8 cellular contexts compared by ENCODE assay signal in genomic region chr12:122965851-122966742, GRCh38. TPM values are rescaled to one million over a fixed set of nuclear protein-coding genes. Genes with fewer than 3 reads are reported as not detected.
DNase-seq lines count a peak whose midpoint lies in the region; ATAC-seq, FAIRE-seq and TF ChIP-seq lines count a peak whose summit lies in the region.

Gene ABCB9, minus strand, starts transcription at chr12:122966463. Its CDS starts 6,228 bp downstream, at chr12:122960235.

- FAIRE-seq in kidney (lab: Jason Lieb, UNC) = no peak

- peaks cover 19 to 24% of the 10 kb centered on the region in 2 donors for H3K4me1 ChIP-seq in kidney (ENCODE audit: control insufficient read depth in 1 of 2, insufficient read depth in 1 of 2, low read depth in 1 of 2, low read length in 2 of 2)

- in situ Hi-C loops in GM13977 (cut with MboI; ENCODE audit: low pct_unique_long_range_greater_than_20kb, low sequenced_read_pairs, unreplicated experiment) = loop anchor here (25.0 kb wide), 1 partner anchor 329 kb away; no protein-coding TSS in a partner anchor

- no peak for TF ChIP-seq CTCF in GM13977 (IDR thresholded peaks at IDR 0.05; ENCODE audit: extremely low read depth, insufficient read depth, missing control alignments)
- no peak for TF ChIP-seq CTCF in kidney (IDR thresholded peaks at IDR 0.05; ENCODE audit: borderline replicate concordance, extremely low read depth, insufficient read depth)

- no peak within 1 kb of the TSS for H3K27ac ChIP-seq in kidney (ENCODE audit: low read depth in 2 of 2, low read length in 2 of 2)

- peak within 1 kb of the TSS; percentile 2 to 55 for H3K9ac ChIP-seq in kidney (ENCODE audit: low read length in 2 of 2)

- H3K9me3 ChIP-seq in kidney (ENCODE audit: control insufficient read depth in 1 of 2, low read length in 2 of 2) = no peaks in the 10 kb centered on the region

- intact Hi-C loops in kidney (cut with DNase I) = no loop called here

- H3K36me3 ChIP-seq in kidney (ENCODE audit: control insufficient read depth in 1 of 2, insufficient read depth in 2 of 2, low read length in 2 of 2) = no peaks in the 10 kb centered on the region

- H3K4me3 ChIP-seq in kidney (ENCODE audit: low read length in 2 of 2) = peak within 1 kb of the TSS; percentile 41 to 75

- DNase-seq in GM13977 (ENCODE audit: low spot score) (peak; percentile 98), NCI-H226 (peak; percentile 87), cerebellum (ENCODE audit: low spot score) (peak; percentile 100), kidney (peak; percentile 99)
- DNase-seq in activated CD4-positive, alpha-beta T cell treated with anti-CD3 and anti-CD28 coated beads for 1 hour = peak; percentile 85
- DNase-seq in stimulated activated CD4-positive, alpha-beta T cell treated with anti-CD3 and anti-CD28 coated beads, Interleukin-15, amount 100 ng/mL, for 1 hour (ENCODE audit: low read depth in 1 of 2, low spot score in 1 of 2) = peak; percentile 90 to 93

- ATAC-seq in HG03064 (IDR thresholded peaks at IDR 0.05; ENCODE audit: low read depth, unreplicated experiment) = peak; percentile 79
- no peak for ATAC-seq in GM18519 (IDR thresholded peaks at IDR 0.05; ENCODE audit: low FRiP score, unreplicated experiment)

RNA-seq across cellular contexts. Expression of gene ABCB9, which starts in this region (rescaled TPM):
- 19.1 TPM for total RNA-seq in cerebellum
- 7.6 TPM for total RNA-seq in kidney
- polyA plus RNA-seq in kidney (ENCODE audit: insufficient read depth, low read depth, low replicate concordance) = 4.6 TPM
